8 cellular contexts compared by ENCODE assay signal in genomic region chr6:144094731-144095133, GRCh38. TPM values are rescaled to one million over a fixed set of nuclear protein-coding genes. Genes with fewer than 3 reads are reported as not detected.
DNase-seq lines count a peak whose midpoint lies in the region; ATAC-seq and TF ChIP-seq lines count a peak whose summit lies in the region.

No MANE protein-coding gene starts in this region.

- no peaks in the 10 kb centered on the region for H3K36me3 ChIP-seq in body of pancreas (replicated peaks in 1 of 2; ENCODE audit: insufficient read depth in 1 of 2, low read depth in 2 of 2)
- no peaks in the 10 kb centered on the region for H3K36me3 ChIP-seq in mesenchymal stem cell (ENCODE audit: control insufficient read depth in 1 of 2, insufficient read depth in 2 of 2, low read depth in 1 of 2, low read length in 2 of 2)

- H3K27me3 ChIP-seq in body of pancreas, result no peaks in the 10 kb centered on the region
- H3K27me3 ChIP-seq in mesenchymal stem cell (ENCODE audit: control insufficient read depth in 1 of 2, insufficient read depth in 1 of 2, low read length in 2 of 2), result no peaks in the 10 kb centered on the region

- no peak overlapping the region for H2BK5ac ChIP-seq in mesenchymal stem cell (ENCODE audit: low read depth, low read length, poor library complexity, severe bottlenecking)

- H3K4me2 ChIP-seq in mesenchymal stem cell (ENCODE audit: low read length, poor library complexity, severe bottlenecking), result peak overlapping the region; percentile 79

- TF ChIP-seq POLR2A in GM18505 (IDR thresholded peaks at IDR 0.05; ENCODE audit: borderline replicate concordance, extremely low read depth, insufficient read depth, insufficient read length) (no peak), body of pancreas (IDR thresholded peaks at IDR 0.05) (no peak)

- H3K4me3 ChIP-seq in body of pancreas (peak overlapping the region; percentile 63 to 89), mesenchymal stem cell (ENCODE audit: insufficient read depth in 1 of 2, low read depth in 1 of 2, low read length in 2 of 2) (peak overlapping the region; percentile 94 to 98)

- H2BK12ac ChIP-seq in mesenchymal stem cell (ENCODE audit: low read length in 2 of 2), result no peak overlapping the region

- H3K18ac ChIP-seq in mesenchymal stem cell (ENCODE audit: low read depth in 1 of 2, low read length in 2 of 2), result peak overlapping the region in 1 of 2 experiments; percentile 30

- no peak for TF ChIP-seq CTCF in body of pancreas (IDR thresholded peaks at IDR 0.05)

- H4K8ac ChIP-seq in mesenchymal stem cell (ENCODE audit: low read length), result no peak overlapping the region

- H4K91ac ChIP-seq in mesenchymal stem cell (ENCODE audit: low read length), result no peak overlapping the region

- peaks cover 6% of the 10 kb centered on the region for H3K79me1 ChIP-seq in mesenchymal stem cell (replicated peaks; ENCODE audit: low read length, poor library complexity, severe bottlenecking)

- H2BK120ac ChIP-seq in mesenchymal stem cell (ENCODE audit: low read depth, low read length), result no peak overlapping the region

- no peak overlapping the region for H3K23ac ChIP-seq in mesenchymal stem cell (ENCODE audit: low read length in 2 of 2)

- intact Hi-C loops in body of pancreas (cut with DNase I), result no loop called here

- H3K9ac ChIP-seq in mesenchymal stem cell (ENCODE audit: low read length), result peak overlapping the region; percentile 94

- H3K4ac ChIP-seq in mesenchymal stem cell (ENCODE audit: low read depth in 1 of 2, low read length in 2 of 2), result peak overlapping the region in 1 of 2 experiments; percentile 64

- no peak overlapping the region for H3K14ac ChIP-seq in mesenchymal stem cell (ENCODE audit: low read length in 2 of 2)

- no peak overlapping the region for H2AK5ac ChIP-seq in mesenchymal stem cell (ENCODE audit: low read length, severe bottlenecking)

- H3K4me1 ChIP-seq in body of pancreas (peaks cover 21% of the 10 kb centered on the region), mesenchymal stem cell (ENCODE audit: control insufficient read depth, insufficient read depth, low read depth, low read length) (peaks cover 7% of the 10 kb centered on the region)

- H3K27ac ChIP-seq in body of pancreas (peak overlapping the region; percentile 68 to 92 (median 80)), mesenchymal stem cell (ENCODE audit: low read length, poor library complexity, severe bottlenecking) (peak overlapping the region; percentile 78)

- H3K9me3 ChIP-seq in body of pancreas, result no peaks in the 10 kb centered on the region
- no peaks in the 10 kb centered on the region for H3K9me3 ChIP-seq in mesenchymal stem cell (ENCODE audit: control insufficient read depth, low read length)

- DNase-seq in body of pancreas (peak in 1 of 4 donors; percentile 22), mesenchymal stem cell (no peak), SKM-1 (lab: John Stamatoyannopoulos, UW; ENCODE audit: unreplicated experiment) (no peak), OCI-M2 (lab: John Stamatoyannopoulos, UW; ENCODE audit: unreplicated experiment) (no peak), SW 1271 (lab: John Stamatoyannopoulos, UW) (no peak)

- ATAC-seq in GM18505 (IDR thresholded peaks at IDR 0.05; ENCODE audit: unreplicated experiment) (peak; percentile 1), HG03457 (IDR thresholded peaks at IDR 0.05; ENCODE audit: unreplicated experiment) (peak; percentile 0), body of pancreas (no peak), GM21723 (IDR thresholded peaks at IDR 0.05; ENCODE audit: unreplicated experiment) (no peak)

- H2BK15ac ChIP-seq in mesenchymal stem cell (ENCODE audit: low read depth, poor library complexity, severe bottlenecking), result peak overlapping the region; percentile 5

- 0% methylated on average over 13 to 19 of the region's 19 CpGs for WGBS in body of pancreas, 2 donors
- WGBS in mesenchymal stem cell, result 3% methylated on average over 19 of the region's 19 CpGs

- no peak overlapping the region for H2AFZ ChIP-seq in mesenchymal stem cell (ENCODE audit: low read depth, low read length)

RNA-seq across cellular contexts. Expression of gene SF3B5, which starts 0.6 kb away (rescaled TPM):
- 100 to 1,000 TPM in 1 of 2 donors, 10 to 100 TPM in 1; 45.7 to 103 TPM for total RNA-seq in body of pancreas
- polyA plus RNA-seq in mesenchymal stem cell (2013, experiment 1 of 2), result 218 TPM
- 215 TPM for polyA plus RNA-seq in mesenchymal stem cell (2013, experiment 2 of 2)

RNA-seq across cellular contexts. Expression of gene STX11, which starts 55.6 kb away (rescaled TPM):
- 1 to 10 TPM; 4.4 to 7.6 TPM for total RNA-seq in body of pancreas
- 0.47 TPM for polyA plus RNA-seq in mesenchymal stem cell (2013, experiment 1 of 2)
- 0.60 TPM for polyA plus RNA-seq in mesenchymal stem cell (2013, experiment 2 of 2)

Comparison
In these comparisons a context has a peak if more than half of its experiments do, and no peak if none do; other contexts are left out.
1. ATAC-seq: peak in GM18505 (single experiment) and HG03457 (single experiment); none in body of pancreas (single experiment) and GM21723 (single experiment).